Comparison of ENCODE assay signal across 1 cellular context in genomic region chrX:124764354-124764753, GRCh38.
TF ChIP-seq lines count a peak whose summit lies in the region.

No MANE protein-coding gene starts in this region.

TF ChIP-seq in K562, 482 proteins besides CTCF, POLR2A, EP300 and RAD21 (continued from another document and continues in another):
- TF ChIP-seq GMEB1 (CRISPR knock-in tag; IDR thresholded peaks at IDR 0.05): no peak
- no peak for TF ChIP-seq KDM4B (IDR thresholded peaks at IDR 0.05; ENCODE audit: borderline replicate concordance in 2 of 2, low read depth in 1 of 2)
- no peak for TF ChIP-seq SMAD3 (CRISPR knock-in tag; conservative IDR thresholded peaks at IDR 0.05)
- TF ChIP-seq MIER1 (IDR thresholded peaks at IDR 0.05; ENCODE audit: low read depth): no peak
- TF ChIP-seq FIP1L1 (IDR thresholded peaks at IDR 0.05; ENCODE audit: low read depth, low read length, poor library complexity, severe bottlenecking): no peak
- no peak for TF ChIP-seq MED1 (CRISPR knock-in tag; IDR thresholded peaks at IDR 0.05; ENCODE audit: borderline replicate concordance)
- TF ChIP-seq TSHZ1 (CRISPR knock-in tag; IDR thresholded peaks at IDR 0.05): no peak
- TF ChIP-seq CREB3 (tag; conservative IDR thresholded peaks at IDR 0.05; ENCODE audit: low read depth): no peak
- peak; percentile 18 for TF ChIP-seq PRDM10 (IDR thresholded peaks at IDR 0.05; ENCODE audit: partially characterized antibody)
- TF ChIP-seq POLR2G (IDR thresholded peaks at IDR 0.05; ENCODE audit: low read depth, low read length): no peak
- no peak for TF ChIP-seq RNF2 (IDR thresholded peaks at IDR 0.05)
- TF ChIP-seq WHSC1 (IDR thresholded peaks at IDR 0.05; ENCODE audit: low read length): no peak
- no peak for TF ChIP-seq ZNF232 (CRISPR knock-in tag; IDR thresholded peaks at IDR 0.05)
- no peak for TF ChIP-seq ZNF764 (CRISPR knock-in tag; IDR thresholded peaks at IDR 0.05; ENCODE audit: low read depth)
- no peak for TF ChIP-seq RHOXF2B (CRISPR knock-in tag; conservative IDR thresholded peaks at IDR 0.05)
- no peak for TF ChIP-seq MXD1 (CRISPR knock-in tag; IDR thresholded peaks at IDR 0.05; ENCODE audit: borderline replicate concordance, poor library complexity, severe bottlenecking)
- peak; percentile 31; the same call in 1 of the 2 replicates for TF ChIP-seq HMBOX1 (IDR thresholded peaks at IDR 0.05)
- TF ChIP-seq CBX1 (IDR thresholded peaks at IDR 0.05; ENCODE audit: low read depth): no peak
- TF ChIP-seq ARNT (IDR thresholded peaks at IDR 0.05): no peak
- no peak for TF ChIP-seq ZNF175 (CRISPR knock-in tag; IDR thresholded peaks at IDR 0.05; ENCODE audit: low read depth)
- TF ChIP-seq CREBBP (IDR thresholded peaks at IDR 0.05; ENCODE audit: low read depth, low read length): no peak
- no peak for TF ChIP-seq SNIP1 (IDR thresholded peaks at IDR 0.05; ENCODE audit: low read depth)
- no peak for TF ChIP-seq PRMT5 (CRISPR knock-in tag; IDR thresholded peaks at IDR 0.05)
- TF ChIP-seq ZNF655 (CRISPR knock-in tag; IDR thresholded peaks at IDR 0.05): no peak
- no peak for TF ChIP-seq FOXP4 (CRISPR knock-in tag; IDR thresholded peaks at IDR 0.05; ENCODE audit: borderline replicate concordance)
- TF ChIP-seq HNRNPH1 (optimal IDR thresholded peaks at IDR 0.05; ENCODE audit: low read depth, low read length): no peak
- TF ChIP-seq ZNF76 (CRISPR knock-in tag; IDR thresholded peaks at IDR 0.05; ENCODE audit: borderline replicate concordance): no peak
- TF ChIP-seq SMAD1 (IDR thresholded peaks at IDR 0.05; ENCODE audit: low read depth, low read length, partially characterized antibody): no peak
- TF ChIP-seq SMAD4 (CRISPR knock-in tag; conservative IDR thresholded peaks at IDR 0.05): 0 out of 2 replicates have a peak, but pooled peaks have one; percentile 45
- TF ChIP-seq ETV6 (IDR thresholded peaks at IDR 0.05; ENCODE audit: borderline replicate concordance in 1 of 2, low read depth in 2 of 2, low read length in 1 of 2): no peak
- TF ChIP-seq ETV6 (CRISPR knock-in tag; IDR thresholded peaks at IDR 0.05; ENCODE audit: borderline replicate concordance): no peak
- no peak for TF ChIP-seq STAT6 (CRISPR knock-in tag; IDR thresholded peaks at IDR 0.05)
- TF ChIP-seq BRF1 (IDR thresholded peaks at IDR 0.05; ENCODE audit: borderline replicate concordance, extremely low read depth, insufficient read length): no peak
- TF ChIP-seq ZNF324 (CRISPR knock-in tag; IDR thresholded peaks at IDR 0.05): no peak
- TF ChIP-seq ZBTB33 (CRISPR knock-in tag; IDR thresholded peaks at IDR 0.05): no peak
- TF ChIP-seq KDM2B (CRISPR knock-in tag; IDR thresholded peaks at IDR 0.05): no peak
- no peak for TF ChIP-seq FOXJ2 (tag; IDR thresholded peaks at IDR 0.05)
- TF ChIP-seq LCOR (CRISPR knock-in tag; IDR thresholded peaks at IDR 0.05): no peak
- TF ChIP-seq CHD4 (IDR thresholded peaks at IDR 0.05; ENCODE audit: insufficient read depth, insufficient replicate concordance, low read depth, low read length, poor library complexity, severe bottlenecking): no peak
- no peak for TF ChIP-seq PHF21A (IDR thresholded peaks at IDR 0.05; ENCODE audit: borderline replicate concordance, low read depth)
- peak; percentile 65; the same call in 1 of the 2 replicates for TF ChIP-seq SMARCE1 (IDR thresholded peaks at IDR 0.05)
- TF ChIP-seq FOXK1 (CRISPR knock-in tag; IDR thresholded peaks at IDR 0.05; ENCODE audit: borderline replicate concordance): no peak
- no peak for TF ChIP-seq RFX7 (CRISPR knock-in tag; IDR thresholded peaks at IDR 0.05)
- no peak for TF ChIP-seq POLR3G (IDR thresholded peaks at IDR 0.05; ENCODE audit: extremely low read depth, insufficient read length, insufficient replicate concordance)
- no peak for TF ChIP-seq ZNF165 (CRISPR knock-in tag; IDR thresholded peaks at IDR 0.05; ENCODE audit: borderline replicate concordance)
- no peak for TF ChIP-seq GATAD2A (IDR thresholded peaks at IDR 0.05)
- TF ChIP-seq SREBF2 (CRISPR knock-in tag; IDR thresholded peaks at IDR 0.05): no peak
